11 cellular contexts compared by ENCODE assay signal in genomic region chr22:33299245-33299956, GRCh38.
DNase-seq lines count a peak whose midpoint lies in the region; ATAC-seq and TF ChIP-seq lines count a peak whose summit lies in the region.
"Had no signal": no experiment of that assay in that cellular context is flagged by ENCODE, and none has a peak within 500 bp of the region (broad histone marks: within the 10 kb centered on the region; RNA-seq: fewer than 3 reads in every experiment).

No MANE protein-coding gene starts in this region.

- POLR2A ChIA-PET in HEK293 (lab: Yijun Ruan, JAX): no interaction called here

- TF ChIP-seq CTCF in HEK293 (tag by site-specific recombination; IDR thresholded peaks at IDR 0.05): no peak
- peak; percentile 8; the same call in 1 of the 2 replicates for TF ChIP-seq CTCF in LNCaP clone FGC (IDR thresholded peaks at IDR 0.05; ENCODE audit: control insufficient read depth, extremely low read depth, insufficient read depth)
- no peak for TF ChIP-seq CTCF in BE2C (IDR thresholded peaks at IDR 0.05; ENCODE audit: low read depth, low read length)

- no peak overlapping the region for H2AFZ ChIP-seq in trophoblast cell (ENCODE audit: insufficient read depth, low read length, poor library complexity)

- H3K9me3 ChIP-seq in HEK293 (ENCODE audit: control insufficient read depth, insufficient read depth, low read depth, low read length): no peaks in the 10 kb centered on the region
- no peaks in the 10 kb centered on the region for H3K9me3 ChIP-seq in BE2C
- no peaks in the 10 kb centered on the region for H3K9me3 ChIP-seq in trophoblast cell (ENCODE audit: insufficient read depth, low read depth, low read length)
- H3K9me3 ChIP-seq: lower lobe of right lung had no signal

- no peaks in the 10 kb centered on the region for H3K79me1 ChIP-seq in trophoblast cell (ENCODE audit: low read length)

- H3K36me3 ChIP-seq in HEK293 (ENCODE audit: control insufficient read depth in 2 of 2, insufficient read depth in 1 of 2, low read length in 2 of 2) (peaks cover 0 to 7% of the 10 kb centered on the region in 2 experiments; a peak in 2 of 3 replicates), BE2C (no peaks in the 10 kb centered on the region), trophoblast cell (ENCODE audit: control insufficient read depth in 1 of 2, insufficient read depth in 2 of 2, low read length in 2 of 2) (peaks cover 0 to 2% of the 10 kb centered on the region in 2 experiments)
- H3K36me3 ChIP-seq: lower lobe of right lung had no signal

- no peak overlapping the region for H2BK12ac ChIP-seq in trophoblast cell (ENCODE audit: low read length)

- no peak overlapping the region for H3K9ac ChIP-seq in trophoblast cell (ENCODE audit: low read length)

- no peak overlapping the region for H3K14ac ChIP-seq in trophoblast cell (ENCODE audit: low read length)

- no peak overlapping the region for H2AK5ac ChIP-seq in trophoblast cell (ENCODE audit: low read length)

- no peak overlapping the region for H2BK120ac ChIP-seq in trophoblast cell (ENCODE audit: insufficient read depth, low read length, poor library complexity)

- H3K23ac ChIP-seq in trophoblast cell (ENCODE audit: low read length): no peak overlapping the region

- no peak overlapping the region for H4K91ac ChIP-seq in trophoblast cell (ENCODE audit: low read depth, low read length)

- no peaks in the 10 kb centered on the region for H3K79me2 ChIP-seq in trophoblast cell (ENCODE audit: control insufficient read depth, insufficient read depth, low read length, poor library complexity)

- peak; percentile 92 for ATAC-seq in GM18861 (IDR thresholded peaks at IDR 0.05; ENCODE audit: unreplicated experiment)
- ATAC-seq: HCT116, T-cell had no signal

- no CpG with 5 or more reads among the region's 7 CpGs for WGBS in trophoblast cell (ENCODE audit: extremely low coverage, insufficient coverage, insufficient read length)

- no peak overlapping the region for H2BK5ac ChIP-seq in trophoblast cell (ENCODE audit: low read depth, low read length, poor library complexity)

- CTCF ChIA-PET in HEK293 (lab: Yijun Ruan, JAX): interaction anchor here (0.6 to 2.1 kb wide), 10 partner anchors 16 to 1655 kb away, joined by 3 to 9 read pairs (median 4); no protein-coding TSS in a partner anchor

- H3K4me1 ChIP-seq in HEK293 (ENCODE audit: control insufficient read depth, insufficient read depth, low read length): no peaks in the 10 kb centered on the region
- no peaks in the 10 kb centered on the region for H3K4me1 ChIP-seq in BE2C
- no peaks in the 10 kb centered on the region for H3K4me1 ChIP-seq in trophoblast cell (ENCODE audit: control insufficient read depth in 1 of 2, insufficient read depth in 2 of 2, low read length in 2 of 2)
- H3K4me1 ChIP-seq: lower lobe of right lung had no signal

- no peak overlapping the region for H3K27ac ChIP-seq in HEK293 (ENCODE audit: extremely low read depth, low read depth, low read length)
- no peak overlapping the region for H3K27ac ChIP-seq in trophoblast cell (ENCODE audit: low read depth, low read length)
- H3K27ac ChIP-seq: lower lobe of right lung had no signal

- H4K8ac ChIP-seq in trophoblast cell (ENCODE audit: low read depth, low read length): no peak overlapping the region

- H3K4me2 ChIP-seq in trophoblast cell (ENCODE audit: low read length): no peak overlapping the region

- no peak overlapping the region for H3K4me3 ChIP-seq in HEK293 (ENCODE audit: low read depth, low read length)
- no peak overlapping the region for H3K4me3 ChIP-seq in LNCaP clone FGC (ENCODE audit: low read depth, low read length)
- H3K4me3 ChIP-seq in BE2C (ENCODE audit: low read depth, low read length): no peak overlapping the region
- no peak overlapping the region for H3K4me3 ChIP-seq in trophoblast cell (ENCODE audit: low read depth, low read length)
- H3K4me3 ChIP-seq: lower lobe of right lung had no signal

- H4K12ac ChIP-seq in trophoblast cell (ENCODE audit: low read depth, low read length): no peak overlapping the region

- H3K18ac ChIP-seq in trophoblast cell (ENCODE audit: low read length): no peak overlapping the region

- no peak for DNase-seq in LNCaP clone FGC (ENCODE audit: low read depth)
- DNase-seq in medulla oblongata (ENCODE audit: extremely low spot score): peak; percentile 12
- no peak for DNase-seq in occipital lobe (lab: John Stamatoyannopoulos, UW)
- no peak for DNase-seq in BE2C
- no peak for DNase-seq in foreskin melanocyte
- DNase-seq in trophoblast cell: no peak
- DNase-seq: lower lobe of right lung had no signal

- no peak overlapping the region for H3K4ac ChIP-seq in trophoblast cell (ENCODE audit: low read depth, low read length)

- no peaks in the 10 kb centered on the region for H3K27me3 ChIP-seq in BE2C
- no peaks in the 10 kb centered on the region for H3K27me3 ChIP-seq in trophoblast cell (ENCODE audit: insufficient read depth, low read length)

TF ChIP-seq in HEK293, 187 proteins besides CTCF, POLR2A, EP300 and RAD21:
- TF ChIP-seq PRDM1 (tag by site-specific recombination; IDR thresholded peaks at IDR 0.05): peak; percentile 75
- no peak for TF ChIP-seq ZBTB1 (tag by site-specific recombination; IDR thresholded peaks at IDR 0.05)
- TF ChIP-seq GLIS2 (tag by site-specific recombination; IDR thresholded peaks at IDR 0.05): no peak
- no peak for TF ChIP-seq ZNF768 (tag by site-specific recombination; IDR thresholded peaks at IDR 0.05)
TF ChIP-seq in HEK293: peak in this region for 1.
